ENCODE assay signal across 8 cellular contexts in genomic region chr4:38663801-38664703, GRCh38. TPM values are rescaled to one million over a fixed set of nuclear protein-coding genes. Genes with fewer than 3 reads are reported as not detected.
DNase-seq lines count a peak whose midpoint lies in the region; ATAC-seq, FAIRE-seq and TF ChIP-seq lines count a peak whose summit lies in the region.

Gene KLF3 (plus strand): TSS chr4:38664199. CDS start chr4:38680626, 16,427 bp downstream.

- no peaks in the 10 kb centered on the region for H3K36me3 ChIP-seq in pancreas
- H3K36me3 ChIP-seq in thyroid gland: no peaks in the 10 kb centered on the region

- DNase-seq in GM04504 (ENCODE audit: low read depth) (peak; percentile 89), HFFc6 (peak; percentile 80), NCI-H1048 (lab: John Stamatoyannopoulos, UW) (peak; percentile 83), T follicular helper cell (ENCODE audit: low read depth) (peak; percentile 89), Right ventricle myocardium superior (peak; percentile 98), pancreas (peak; percentile 94 to 97 (median 96)), thyroid gland (peak; percentile 95)
- DNase-seq in activated naive CD8-positive, alpha-beta T cell treated with anti-CD3 and anti-CD28 coated beads, Interleukin-2, amount 50 U/mL, for 24 hours: peak; percentile 80

- H3K27me3 Mint-ChIP-seq in HFFc6 (ENCODE audit: insufficient read depth): peaks cover 12% of the 10 kb centered on the region
- no peaks in the 10 kb centered on the region for H3K27me3 Mint-ChIP-seq in activated naive CD8-positive, alpha-beta T cell treated with anti-CD3 and anti-CD28 coated beads, Interleukin-2, amount 50 U/mL, for 24 hours

- ATAC-seq in activated naive CD8-positive, alpha-beta T cell treated with anti-CD3 and anti-CD28 coated beads, Interleukin-2, amount 50 U/mL, for 24 hours: peak; percentile 69
- ATAC-seq in Right ventricle myocardium superior (ENCODE audit: poor library complexity): peak; percentile 87
- ATAC-seq in pancreas: peak; percentile 67 to 79 (median 74)

- H3K27ac ChIP-seq in pancreas: peak within 1 kb of the TSS; percentile 97 to 99 (median 99)
- H3K27ac ChIP-seq in thyroid gland: peak within 1 kb of the TSS; percentile 99

- H3K4me1 ChIP-seq in pancreas: peaks cover 9 to 24% (median 22%) of the 10 kb centered on the region in 3 donors
- peaks cover 25 to 35% of the 10 kb centered on the region in 2 donors for H3K4me1 ChIP-seq in thyroid gland

- no peaks in the 10 kb centered on the region for H3K9me3 ChIP-seq in pancreas
- H3K9me3 ChIP-seq in thyroid gland: no peaks in the 10 kb centered on the region

- H3K4me3 ChIP-seq in pancreas: peak within 1 kb of the TSS; percentile 74 to 98 (median 87)
- H3K4me3 ChIP-seq in thyroid gland (replicated peaks in 1 of 3): peak within 1 kb of the TSS; percentile 80 to 87 (median 87)

- H3K27me3 ChIP-seq in pancreas (no peaks in the 10 kb centered on the region), thyroid gland (no peaks in the 10 kb centered on the region)

- TF ChIP-seq CTCF in HFFc6 (IDR thresholded peaks at IDR 0.05) (no peak), pancreas (IDR thresholded peaks at IDR 0.05) (no peak), thyroid gland (IDR thresholded peaks at IDR 0.05) (no peak)

- WGBS in pancreas, 2 donors: 1% methylated on average over 62 to 109 of the region's 110 CpGs
- 0 to 1% methylated on average over 16 to 41 of the region's 110 CpGs for WGBS in thyroid gland, 2 donors

- intact Hi-C loops in Right ventricle myocardium superior (cut with DNase I) (no loop called here), pancreas (cut with DNase I) (loop anchor here in 1 of 3 donors (10.0 kb wide), 1 partner anchor 279 kb away; no protein-coding TSS in a partner anchor), thyroid gland (cut with DNase I) (no loop called here)

- H3K27ac Mint-ChIP-seq in HFFc6: peak within 1 kb of the TSS; percentile 98
- peak within 1 kb of the TSS; percentile 84 for H3K27ac Mint-ChIP-seq in activated naive CD8-positive, alpha-beta T cell treated with anti-CD3 and anti-CD28 coated beads, Interleukin-2, amount 50 U/mL, for 24 hours

- FAIRE-seq in pancreas (lab: Jason Lieb, UNC): no peak

- peaks cover 11% of the 10 kb centered on the region; the same call in 1 of the 2 replicates for H3K36me3 Mint-ChIP-seq in HFFc6 (ENCODE audit: low read depth)
- no peaks in the 10 kb centered on the region for H3K36me3 Mint-ChIP-seq in activated naive CD8-positive, alpha-beta T cell treated with anti-CD3 and anti-CD28 coated beads, Interleukin-2, amount 50 U/mL, for 24 hours (ENCODE audit: low read depth)

- H3K4me3 Mint-ChIP-seq in HFFc6: peak within 1 kb of the TSS; percentile 93
- peak within 1 kb of the TSS; percentile 87 for H3K4me3 Mint-ChIP-seq in activated naive CD8-positive, alpha-beta T cell treated with anti-CD3 and anti-CD28 coated beads, Interleukin-2, amount 50 U/mL, for 24 hours

- no peaks in the 10 kb centered on the region for H3K9me3 Mint-ChIP-seq in HFFc6
- H3K9me3 Mint-ChIP-seq in activated naive CD8-positive, alpha-beta T cell treated with anti-CD3 and anti-CD28 coated beads, Interleukin-2, amount 50 U/mL, for 24 hours: peaks cover 5% of the 10 kb centered on the region

- TF ChIP-seq POLR2A in thyroid gland (IDR thresholded peaks at IDR 0.05): peak; percentile 83 to 86

- H3K4me1 Mint-ChIP-seq in HFFc6 (ENCODE audit: low read depth): peaks cover 46% of the 10 kb centered on the region
- peaks cover 76% of the 10 kb centered on the region for H3K4me1 Mint-ChIP-seq in activated naive CD8-positive, alpha-beta T cell treated with anti-CD3 and anti-CD28 coated beads, Interleukin-2, amount 50 U/mL, for 24 hours

RNA-seq across cellular contexts. Expression of gene KLF3, which starts in this region (rescaled TPM):
- 10 to 100 TPM; 10.7 to 17.1 (median 14.0) TPM for total RNA-seq in HFFc6 (2021; fragmentation: NEBNext Ultra II Directional; extraction: Animal tissue kit (Norgen Biotek cat#: 25700))
- total RNA-seq in Right ventricle myocardium superior (16.5 TPM), pancreas (10 to 100 TPM; 19.8 to 33.4 (median 28.6) TPM), thyroid gland (10 to 100 TPM; 60.4 to 71.2 (median 64.8) TPM)
- 10 to 100 TPM in 1 of 2 donors, 1 to 10 TPM in 1; 8.7 to 11.2 TPM for polyA plus RNA-seq in pancreas

Comparison
In these comparisons a context has a peak if more than half of its experiments do, and no peak if none do; other contexts are left out.
1. Peak in every context shown above with its lines: DNase-seq, ATAC-seq, H3K4me3 ChIP-seq and H3K27ac ChIP-seq.